Comparison of ENCODE assay signal across 23 cellular contexts in genomic region chr1:5728956-5729355, GRCh38.
"Had no signal": no experiment of that assay in that cellular context is flagged by ENCODE, and none has a peak within 500 bp of the region (broad histone marks: within the 10 kb centered on the region; RNA-seq: fewer than 3 reads in every experiment).

No MANE protein-coding gene starts in this region.

- ATAC-seq: effector memory CD8-positive, alpha-beta T cell; gastrocnemius medialis; heart right ventricle; left lobe of liver; mucosa of descending colon; naive thymus-derived CD8-positive, alpha-beta T cell; sciatic nerve; stimulated activated naive CD8-positive, alpha-beta T cell treated with anti-CD3 and anti-CD28 coated beads, Interleukin-15, Interleukin-2, amounts not matched to agents 100 U/mL and 50 U/mL, for 24 hours had no signal

- H3K4me1 ChIP-seq: gastrocnemius medialis, parathyroid adenoma, suprapubic skin, thyroid gland, upper lobe of left lung, vagina had no signal

- H3K36me3 ChIP-seq: esophagus muscularis mucosa, gastrocnemius medialis, heart right ventricle, neural progenitor cell, suprapubic skin, thyroid gland, upper lobe of left lung, vagina had no signal

- H3K27me3 ChIP-seq: neural progenitor cell, thyroid gland, upper lobe of left lung, vagina had no signal

- H3K27ac ChIP-seq: epithelial cell of prostate, esophagus muscularis mucosa, gastrocnemius medialis, heart right ventricle, neural progenitor cell, parathyroid adenoma, skin epidermis, suprapubic skin, thyroid gland, upper lobe of left lung, vagina had no signal

- H3K9me3 Mint-ChIP-seq: dendritic cell treated with granulocyte-macrophage colony-stimulating factor and Interleukin-4, amounts not matched to agents 40 ng/mL and 50 ng/mL, for 4 days; effector memory CD8-positive, alpha-beta T cell had no signal

- H3K27ac Mint-ChIP-seq: dendritic cell treated with granulocyte-macrophage colony-stimulating factor and Interleukin-4, amounts not matched to agents 40 ng/mL and 50 ng/mL, for 4 days; effector memory CD8-positive, alpha-beta T cell; naive thymus-derived CD8-positive, alpha-beta T cell had no signal

- DNase-seq: effector memory CD8-positive, alpha-beta T cell; gastrocnemius medialis; heart right ventricle; islet precursor cell; mammary epithelial cell; mucosa of descending colon; occipital lobe; stimulated activated CD4-positive, alpha-beta T cell treated with anti-CD3 and anti-CD28 coated beads, Interleukin-12 subunit alpha, Interleukin-12 subunit beta, amount 100 ng/mL, for 4 hours; stimulated activated CD4-positive, alpha-beta T cell treated with anti-CD3 and anti-CD28 coated beads, Interleukin-2, amount 100 ng/mL, for 48 hours; stimulated activated naive CD8-positive, alpha-beta T cell treated with anti-CD3 and anti-CD28 coated beads, Interleukin-15, Interleukin-2, amounts not matched to agents 100 U/mL and 50 U/mL, for 24 hours; thyroid gland had no signal

- H3K36me3 Mint-ChIP-seq: naive thymus-derived CD8-positive, alpha-beta T cell; neural progenitor cell had no signal

- H3K9me3 ChIP-seq: esophagus muscularis mucosa, gastrocnemius medialis, heart right ventricle, mucosa of descending colon, suprapubic skin, thyroid gland, upper lobe of left lung, vagina had no signal

- H3K4me3 ChIP-seq: esophagus muscularis mucosa, gastrocnemius medialis, heart right ventricle, mucosa of descending colon, neural progenitor cell, skin epidermis, suprapubic skin, thyroid gland, upper lobe of left lung, vagina had no signal

- H3K4me3 Mint-ChIP-seq: dendritic cell treated with granulocyte-macrophage colony-stimulating factor and Interleukin-4, amounts not matched to agents 40 ng/mL and 50 ng/mL, for 4 days; effector memory CD8-positive, alpha-beta T cell; naive thymus-derived CD8-positive, alpha-beta T cell; neural progenitor cell had no signal
